In genomic region chrX:101659601-101660063, GRCh38 we compare ENCODE assay signal across 8 cellular contexts. TPM values are rescaled to one million over a fixed set of nuclear protein-coding genes. Genes with fewer than 3 reads are reported as not detected.
A peak's percentile ranks its signal among the peaks of the same experiment; 100 is the strongest.
DNase-seq lines count a peak whose midpoint lies in the region; ATAC-seq and TF ChIP-seq lines count a peak whose summit lies in the region.

Gene ARMCX2, minus strand, starts transcription at chrX:101659850. Its CDS starts 2,262 bp downstream, at chrX:101657588.

- H3K4me1 ChIP-seq in BE2C (no peaks in the 10 kb centered on the region), Karpas-422 (ENCODE audit: low read length) (no peaks in the 10 kb centered on the region)

- no peaks in the 10 kb centered on the region for H3K27me3 Mint-ChIP-seq in activated T-helper 17 cell treated with anti-CD3 and anti-CD28 coated beads, Interleukin-2, amount 50 U/mL, for 72 hours
- H3K27me3 Mint-ChIP-seq in nephron progenitor cell (ENCODE audit: low read depth, poor library complexity), result no peaks in the 10 kb centered on the region

- no peaks in the 10 kb centered on the region for H3K9me3 Mint-ChIP-seq in activated T-helper 17 cell treated with anti-CD3 and anti-CD28 coated beads, Interleukin-2, amount 50 U/mL, for 72 hours
- peaks cover 47% of the 10 kb centered on the region for H3K9me3 Mint-ChIP-seq in nephron progenitor cell

- H3K9me3 ChIP-seq in BE2C, result no peaks in the 10 kb centered on the region
- H3K9me3 ChIP-seq in Karpas-422 (ENCODE audit: low read length), result no peaks in the 10 kb centered on the region

- DNase-seq in BE2C, result no peak
- DNase-seq in NCI-H1092 (lab: John Stamatoyannopoulos, UW), result peak; percentile 42
- DNase-seq in globus pallidus (ENCODE audit: low spot score), result peak; percentile 65
- DNase-seq in nephron progenitor cell, result peak; percentile 37
- DNase-seq in Karpas-422, result no peak

- no peaks in the 10 kb centered on the region for H4K20me1 ChIP-seq in Karpas-422 (ENCODE audit: insufficient read depth, low read depth, low read length)

- H3K9ac ChIP-seq in Karpas-422 (ENCODE audit: low read length), result no peak within 1 kb of the TSS

- H3K36me3 Mint-ChIP-seq in activated T-helper 17 cell treated with anti-CD3 and anti-CD28 coated beads, Interleukin-2, amount 50 U/mL, for 72 hours (ENCODE audit: low read depth), result no peaks in the 10 kb centered on the region
- H3K36me3 Mint-ChIP-seq in nephron progenitor cell (ENCODE audit: low read depth), result no peaks in the 10 kb centered on the region

- no peaks in the 10 kb centered on the region for H3K4me1 Mint-ChIP-seq in activated T-helper 17 cell treated with anti-CD3 and anti-CD28 coated beads, Interleukin-2, amount 50 U/mL, for 72 hours
- H3K4me1 Mint-ChIP-seq in nephron progenitor cell, result peaks cover 24% of the 10 kb centered on the region

- no peaks in the 10 kb centered on the region for H3K9me2 ChIP-seq in Karpas-422 (replicated peaks; ENCODE audit: insufficient read depth, low read length)

- no peaks in the 10 kb centered on the region for H3K36me3 ChIP-seq in BE2C
- H3K36me3 ChIP-seq in Karpas-422 (ENCODE audit: insufficient read depth, low read length), result no peaks in the 10 kb centered on the region

- peak within 1 kb of the TSS; percentile 83 for H3K4me3 Mint-ChIP-seq in activated T-helper 17 cell treated with anti-CD3 and anti-CD28 coated beads, Interleukin-2, amount 50 U/mL, for 72 hours
- peak within 1 kb of the TSS; percentile 85 for H3K4me3 Mint-ChIP-seq in nephron progenitor cell

- no peak within 1 kb of the TSS for H2AFZ ChIP-seq in Karpas-422 (ENCODE audit: low read length)

- no peak for ATAC-seq in activated T-helper 17 cell treated with anti-CD3 and anti-CD28 coated beads, Interleukin-2, amount 50 U/mL, for 72 hours (replicated peaks)
- no peak for ATAC-seq in HG03378 (IDR thresholded peaks at IDR 0.05; ENCODE audit: unreplicated experiment)

- peak; percentile 68 for TF ChIP-seq POLR2A in GM19099 (IDR thresholded peaks at IDR 0.05; ENCODE audit: extremely low read depth, insufficient read length, low read depth)

- no peak for TF ChIP-seq CTCF in BE2C (IDR thresholded peaks at IDR 0.05; ENCODE audit: low read depth, low read length)
- TF ChIP-seq CTCF in nephron progenitor cell (IDR thresholded peaks at IDR 0.05), result no peak

- no peak within 1 kb of the TSS for H3K4me2 ChIP-seq in Karpas-422 (ENCODE audit: low read depth, low read length, poor library complexity, severe bottlenecking)

- H3K27me3 ChIP-seq in BE2C (no peaks in the 10 kb centered on the region; the same call in 1 of the 2 replicates), Karpas-422 (ENCODE audit: low read length) (no peaks in the 10 kb centered on the region)

- H3K27ac Mint-ChIP-seq in activated T-helper 17 cell treated with anti-CD3 and anti-CD28 coated beads, Interleukin-2, amount 50 U/mL, for 72 hours, result peak within 1 kb of the TSS; percentile 71
- no peak within 1 kb of the TSS for H3K27ac Mint-ChIP-seq in nephron progenitor cell

- H3K4me3 ChIP-seq in BE2C (ENCODE audit: low read depth, low read length) (peak within 1 kb of the TSS; percentile 73), Karpas-422 (ENCODE audit: low read length) (no peak within 1 kb of the TSS)

- H3K27ac ChIP-seq in Karpas-422 (ENCODE audit: low read length), result no peak within 1 kb of the TSS

- H3K79me2 ChIP-seq in Karpas-422 (ENCODE audit: low read length), result no peaks in the 10 kb centered on the region

RNA-seq across cellular contexts. Expression of gene ARMCX2, which starts in this region (rescaled TPM):
- 0.32 TPM for polyA plus RNA-seq in BE2C (2012; ENCODE audit: insufficient read depth, insufficient read length, low read depth)
- total RNA-seq in activated T-helper 17 cell treated with anti-CD3 and anti-CD28 coated beads, Interleukin-2, amount 50 U/mL, for 72 hours, result 1 to 10 TPM; 3.7 to 6.9 TPM
- total RNA-seq in Karpas-422 (2014; rRNA removed; shearing (Covaris generic); ENCODE audit: low replicate concordance), result not detected in 2 replicates

Comparison
In these comparisons a context has a peak if more than half of its experiments do, and no peak if none do; other contexts are left out.
1. DNase-seq: peak in NCI-H1092 (single experiment), globus pallidus (single experiment) and nephron progenitor cell (single experiment); none in BE2C (single experiment) and Karpas-422 (single experiment).